7 cellular contexts compared by ENCODE assay signal in the genomic region with DNA sequence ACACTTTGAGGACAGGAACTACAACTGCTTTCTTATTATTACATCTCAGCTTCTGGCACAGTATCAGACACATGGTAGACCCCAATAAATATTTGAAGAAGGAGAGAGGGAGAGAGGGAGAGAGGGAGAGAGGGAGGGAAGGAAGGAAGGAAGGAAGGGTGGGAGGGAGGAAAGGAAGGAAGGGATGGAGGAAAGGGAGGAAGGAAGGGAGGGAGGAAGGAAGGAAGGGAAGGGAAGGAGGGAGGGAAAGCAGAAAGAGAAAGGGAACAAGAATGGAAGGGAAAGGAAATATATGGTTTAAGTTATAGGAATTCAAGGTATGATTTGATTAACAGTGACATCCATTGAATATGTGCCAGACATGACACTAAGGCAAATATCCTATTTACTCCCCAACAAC.
"Had no signal": no experiment of that assay in that cellular context is flagged by ENCODE, and none has a peak within 500 bp of the region (broad histone marks: within the 10 kb centered on the region; RNA-seq: fewer than 3 reads in every experiment).

No MANE protein-coding gene starts in this region.

- H3K4me3 ChIP-seq: GM23338 had no signal

- H3K27ac Mint-ChIP-seq: GM23338, IgD-negative memory B cell had no signal

- H3K4me2 ChIP-seq: GM23338 had no signal

- H3K9me3 Mint-ChIP-seq: GM23338, H9 had no signal

- FAIRE-seq: H1, H54, HTR-8/SVneo had no signal

- H3K27me3 Mint-ChIP-seq: IgD-negative memory B cell had no signal

- H3K4me3 Mint-ChIP-seq: GM23338, H9 had no signal

- ATAC-seq: GM23338 had no signal

- DNase-seq: H9, HCEC 1CT had no signal
